12 cellular contexts compared by ENCODE assay signal in the genomic region with DNA sequence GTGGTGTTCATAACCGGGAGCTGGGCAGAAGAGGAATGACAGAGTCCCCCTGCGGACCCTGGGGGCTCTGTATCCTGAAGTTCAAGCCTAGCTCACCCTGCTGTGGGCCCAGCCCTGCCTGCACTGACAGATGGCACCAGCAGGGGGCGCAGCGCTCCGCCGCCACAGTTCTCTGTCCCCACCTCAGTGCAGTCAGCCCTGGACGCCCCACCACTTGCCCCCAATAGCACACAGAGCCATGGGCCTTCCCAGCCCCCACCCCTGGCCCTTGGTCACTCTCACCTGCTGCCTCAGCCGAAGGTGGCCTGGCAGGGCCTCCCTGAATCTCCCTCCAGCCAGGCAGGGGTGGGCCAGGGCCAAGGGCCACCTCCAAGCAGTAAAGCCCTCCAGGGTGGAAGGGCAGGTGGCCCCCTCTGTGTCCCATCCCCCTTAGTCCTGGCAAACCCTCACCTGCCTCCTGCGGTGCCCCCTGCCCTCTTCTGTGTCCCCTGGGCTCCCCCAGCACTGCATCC. TPM values are rescaled to one million over a fixed set of nuclear protein-coding genes. Genes with fewer than 3 reads are reported as not detected.
DNase-seq lines count a peak whose midpoint lies in the region; ATAC-seq and TF ChIP-seq lines count a peak whose summit lies in the region.
"Not testable (repeated sequence)": the region's sequence is repeated elsewhere in the genome, so short reads cannot be mapped to it uniquely, and the experiment has no call there.
"Had no signal": no experiment of that assay in that cellular context is flagged by ENCODE, and none has a peak within 500 bp of the region (broad histone marks: within the 10 kb centered on the region; RNA-seq: fewer than 3 reads in every experiment).

No MANE protein-coding gene starts in this region.

- H3K4ac ChIP-seq in IMR-90 (ENCODE audit: low read depth, low read length): not testable (repeated sequence)

- no CpG with 5 or more reads among the region's 9 CpGs for WGBS in IMR-90 (ENCODE audit: extremely low coverage in 2 of 2, insufficient read length in 1 of 2), 2 experiments
- WGBS in SK-N-SH (ENCODE audit: low lambda C conversion rate): 83% methylated on average over 1 of the region's 9 CpGs

- not testable (repeated sequence) for H3K9me1 ChIP-seq in IMR-90 (ENCODE audit: insufficient read depth, low read length)

- TF ChIP-seq EP300 in SK-N-SH (IDR thresholded peaks at IDR 0.05; ENCODE audit: borderline replicate concordance in 1 of 2, low read depth in 1 of 2, low read length in 1 of 2): not testable (repeated sequence)

- H4K20me1 ChIP-seq in DOHH2 (ENCODE audit: control insufficient read depth, insufficient read depth, low read depth, low read length); IMR-90 (ENCODE audit: insufficient read depth, low read length); SK-N-SH (ENCODE audit: insufficient read depth): not testable (repeated sequence)

- not testable (repeated sequence) for H3K4me3 Mint-ChIP-seq in neural crest cell, type B pancreatic cell

- H3K79me2 ChIP-seq in DOHH2 (ENCODE audit: control insufficient read depth, low read length); SK-N-SH (ENCODE audit: insufficient read depth): not testable (repeated sequence)

- dilution Hi-C loops in IMR-90 (cut with HindIII; ENCODE audit: low sequenced_read_pairs, unreplicated experiment): not testable (repeated sequence)

- not testable (repeated sequence) for H3K27ac ChIP-seq in DOHH2 (ENCODE audit: low read depth, low read length); IMR-90 (ENCODE audit: insufficient read depth, low read length); SK-N-SH (ENCODE audit: low read depth in 2 of 2, low read length in 1 of 2); left lung

- not testable (repeated sequence) for BruUV-seq in IMR-90 (replicated peaks; lab: Mats Ljungman, UMichigan)

- TF ChIP-seq CTCF in DOHH2 (IDR thresholded peaks at IDR 0.05; ENCODE audit: low read depth, low read length, poor library complexity, severe bottlenecking) (peak; percentile 39), SK-N-SH (IDR thresholded peaks at IDR 0.05) (peak; percentile 38; the same call in 1 of the 2 replicates), astrocyte of the cerebellum (IDR thresholded peaks at IDR 0.05; ENCODE audit: low read depth, low read length, missing control alignments) (peak; percentile 15), left lung (IDR thresholded peaks at IDR 0.05) (peak in 1 of 2 donors; percentile 16), neural crest cell (conservative IDR thresholded peaks at IDR 0.05) (peak; percentile 54), type B pancreatic cell (conservative IDR thresholded peaks at IDR 0.05) (peak; percentile 63)
- not testable (repeated sequence) for TF ChIP-seq CTCF in IMR-90 (conservative IDR thresholded peaks at IDR 0.05; ENCODE audit: low read depth, low read length)

- not testable (repeated sequence) for H3K27me3 Mint-ChIP-seq in neural crest cell (ENCODE audit: low read depth); type B pancreatic cell

- not testable (repeated sequence) for H3K9ac ChIP-seq in IMR-90 (ENCODE audit: low read depth, low read length); SK-N-SH

- H3K23ac ChIP-seq in IMR-90 (ENCODE audit: low read depth, low read length): not testable (repeated sequence)

- H4K91ac ChIP-seq in IMR-90 (ENCODE audit: insufficient read depth, low read depth, low read length): not testable (repeated sequence)

- H2BK20ac ChIP-seq in IMR-90 (ENCODE audit: low read depth, low read length): not testable (repeated sequence)

- not testable (repeated sequence) for H3F3A ChIP-seq in DOHH2 (ENCODE audit: control insufficient read depth, insufficient read depth); SK-N-SH (replicated peaks; ENCODE audit: insufficient read depth)

- H3K79me1 ChIP-seq in IMR-90 (ENCODE audit: low read depth in 1 of 2, low read length in 2 of 2): not testable (repeated sequence)

- not testable (repeated sequence) for H3K9me2 ChIP-seq in DOHH2 (replicated peaks; ENCODE audit: control insufficient read depth, low read length); SK-N-SH

- not testable (repeated sequence) for H3K56ac ChIP-seq in IMR-90 (ENCODE audit: extremely low read depth, insufficient read depth, low read length)

- H3K4me1 ChIP-seq in DOHH2 (ENCODE audit: control insufficient read depth, low read length): peaks cover 32% of the 10 kb centered on the region
- not testable (repeated sequence) for H3K4me1 ChIP-seq in IMR-90 (ENCODE audit: control insufficient read depth, insufficient read depth, low read length); SK-N-SH (ENCODE audit: control insufficient read depth in 1 of 2, insufficient read depth in 2 of 2, low read depth in 1 of 2, low read length in 1 of 2); left lung

- not testable (repeated sequence) for H2AFZ ChIP-seq in IMR-90 (replicated peaks; ENCODE audit: low read length, poor library complexity); SK-N-SH (ENCODE audit: low read depth)

- DNase-seq in IMR-90; astrocyte of the cerebellum (ENCODE audit: low read depth); left lung; neural crest cell (ENCODE audit: low read depth, low spot score); type B pancreatic cell (ENCODE audit: extremely low spot score, unreplicated experiment): not testable (repeated sequence)
- peak; percentile 55 for DNase-seq in SK-N-SH

- H3K27me3 ChIP-seq in DOHH2 (ENCODE audit: control insufficient read depth, low read length); IMR-90 (ENCODE audit: control insufficient read depth, insufficient read depth, low read length); SK-N-SH (ENCODE audit: insufficient read depth): not testable (repeated sequence)
- H3K27me3 ChIP-seq in left lung: peaks cover 0 to 11% of the 10 kb centered on the region in 2 donors

- ATAC-seq in IMR-90 (ENCODE audit: low read depth) (peak; percentile 58), esophagus mucosa (peak; percentile 28), left lung (peak; percentile 56)

- not testable (repeated sequence) for TF ChIP-seq POLR2A in IMR-90 (IDR thresholded peaks at IDR 0.05; ENCODE audit: low read depth, low read length)

- H3K9me3 ChIP-seq in DOHH2 (ENCODE audit: control insufficient read depth, insufficient read depth, low read length); IMR-90 (ENCODE audit: control insufficient read depth, insufficient read depth, low read length); SK-N-SH; left lung: not testable (repeated sequence)

- intact Hi-C loops in IMR-90 (cut with micrococcal nuclease); left lung (cut with DNase I): not testable (repeated sequence)

- H2BK5ac ChIP-seq in IMR-90 (ENCODE audit: low read depth, low read length, poor library complexity, severe bottlenecking): not testable (repeated sequence)

- POLR2A ChIA-PET in IMR-90 (lab: Charles Lee; ENCODE audit: unreplicated experiment); SK-N-SH (lab: Yijun Ruan, JAX): not testable (repeated sequence)

- not testable (repeated sequence) for H2AK9ac ChIP-seq in IMR-90 (replicated peaks; ENCODE audit: low read depth, low read length, poor library complexity)

- H3K36me3 Mint-ChIP-seq in neural crest cell (ENCODE audit: low read depth); type B pancreatic cell: not testable (repeated sequence)

- TF ChIP-seq RAD21 in IMR-90 (IDR thresholded peaks at IDR 0.05; ENCODE audit: low read length); SK-N-SH (IDR thresholded peaks at IDR 0.05; ENCODE audit: low read length): not testable (repeated sequence)

- H4K8ac ChIP-seq in IMR-90 (ENCODE audit: low read depth in 2 of 2, low read length in 2 of 2): not testable (repeated sequence)

- not testable (repeated sequence) for H2BK120ac ChIP-seq in IMR-90 (ENCODE audit: low read depth, low read length)

- not testable (repeated sequence) for H3K4me2 ChIP-seq in DOHH2 (ENCODE audit: low read length); IMR-90 (ENCODE audit: low read depth, low read length); SK-N-SH

- not testable (repeated sequence) for H3K9me3 Mint-ChIP-seq in neural crest cell, type B pancreatic cell

- not testable (repeated sequence) for H3K36me3 ChIP-seq in DOHH2 (ENCODE audit: control insufficient read depth, low read length); IMR-90 (ENCODE audit: control insufficient read depth, insufficient read depth, low read length); SK-N-SH (replicated peaks in 1 of 2; ENCODE audit: control insufficient read depth in 1 of 2, insufficient read depth in 2 of 2, low read length in 1 of 2); left lung

- H3K27ac Mint-ChIP-seq in neural crest cell (ENCODE audit: unreplicated experiment); type B pancreatic cell: not testable (repeated sequence)

- not testable (repeated sequence) for H2AK5ac ChIP-seq in IMR-90 (ENCODE audit: low read depth, low read length)

- H3K4me1 Mint-ChIP-seq in neural crest cell: peaks cover 24% of the 10 kb centered on the region
- H3K4me1 Mint-ChIP-seq in type B pancreatic cell (ENCODE audit: unreplicated experiment): not testable (repeated sequence)

- not testable (repeated sequence) for H3K18ac ChIP-seq in IMR-90 (ENCODE audit: low read depth, low read length)

- in situ Hi-C loops in IMR-90 (cut with MboI; ENCODE audit: low sequenced_read_pairs); astrocyte of the cerebellum (cut with HindIII; ENCODE audit: low sequenced_read_pairs): not testable (repeated sequence)

- H3K4me3 ChIP-seq in DOHH2 (ENCODE audit: low read length); IMR-90 (ENCODE audit: insufficient read depth, low read depth, low read length); SK-N-SH (ENCODE audit: low read depth in 2 of 2, low read length in 1 of 2); astrocyte of the cerebellum (ENCODE audit: low read depth, low read length); left lung: not testable (repeated sequence)

- H4K5ac ChIP-seq in IMR-90 (ENCODE audit: low read depth, low read length): not testable (repeated sequence)

- not testable (repeated sequence) for H2BK15ac ChIP-seq in IMR-90 (ENCODE audit: low read depth, low read length)

- CTCF ChIA-PET in IMR-90 (lab: Yijun Ruan, JAX) (interaction anchor here (0.6 to 1.2 kb wide), 2 partner anchors 51 to 75 kb away, joined by 4 read pairs; no protein-coding TSS in a partner anchor), SK-N-SH (lab: Yijun Ruan, JAX) (interaction anchor here (0.6 to 10.0 kb wide), 15 partner anchors 17 to 1644 kb away, joined by 3 to 196 read pairs (median 4); a partner anchor contains a TSS)

- H3K14ac ChIP-seq in IMR-90 (replicated peaks; ENCODE audit: low read depth, low read length): not testable (repeated sequence)

RNA-seq across cellular contexts. Expression of a gene that starts 9.6 kb away (rescaled TPM):
- total RNA-seq in IMR-90 (2012; rRNA removed) (not detected in 2 replicates), esophagus mucosa (not detected), left lung (not detected), neural crest cell (not detected in 2 replicates), type B pancreatic cell (ENCODE audit: low replicate concordance) (1.5 and 6.5 TPM in 2 replicates)
- polyA plus RNA-seq in IMR-90 (2012; rRNA removed) (not detected in 2 replicates), SK-N-SH (2012; rRNA removed) (not detected in 2 replicates)
- not detected in 2 replicates for polyA plus RNA-seq in IMR-90 (2012; cell fraction: cytosol; rRNA removed)
- not detected in 2 replicates for polyA plus RNA-seq in IMR-90 (2012; cell fraction: nucleus; rRNA removed; ENCODE audit: low replicate concordance)
- polyA plus RNA-seq in SK-N-SH (2012; cell fraction: cytosol; rRNA removed): not detected in 2 replicates
- not detected in 2 replicates for polyA plus RNA-seq in SK-N-SH (2012; cell fraction: nucleus; rRNA removed)
- total RNA-seq: H4, SJCRH30, thoracic aorta had no signal
- polyA plus RNA-seq: immature natural killer cell had no signal

RNA-seq across cellular contexts. Expression of a gene that starts 39.7 kb away (rescaled TPM):
- total RNA-seq in IMR-90 (2012; rRNA removed) (not detected in 2 replicates), esophagus mucosa (not detected), left lung (under 1 TPM in 1 of 2 donors, not detected in 1; 0.16 TPM), neural crest cell (not detected in 2 replicates), type B pancreatic cell (ENCODE audit: low replicate concordance) (0.14 and 0.88 TPM in 2 replicates)
- polyA plus RNA-seq in IMR-90 (2012; rRNA removed) (not detected in 2 replicates), SK-N-SH (2012; rRNA removed) (not detected in 2 replicates)
- not detected in 2 replicates for polyA plus RNA-seq in IMR-90 (2012; cell fraction: cytosol; rRNA removed)
- not detected in 2 replicates for polyA plus RNA-seq in IMR-90 (2012; cell fraction: nucleus; rRNA removed; ENCODE audit: low replicate concordance)
- not detected in 2 replicates for polyA plus RNA-seq in SK-N-SH (2012; cell fraction: cytosol; rRNA removed)
- not detected in 2 replicates for polyA plus RNA-seq in SK-N-SH (2012; cell fraction: nucleus; rRNA removed)
- total RNA-seq: H4, SJCRH30, thoracic aorta had no signal
- polyA plus RNA-seq: immature natural killer cell had no signal

RNA-seq across cellular contexts. Expression of a gene that starts 41.3 kb away (rescaled TPM):
- total RNA-seq in IMR-90 (2012; rRNA removed) (not detected in 2 replicates), esophagus mucosa (not detected), left lung (under 1 TPM; 0.10 to 0.17 TPM), neural crest cell (42.9 and 43.9 TPM in 2 replicates), type B pancreatic cell (ENCODE audit: low replicate concordance) (7.8 and 9.6 TPM in 2 replicates)
- polyA plus RNA-seq in IMR-90 (2012; rRNA removed) (not detected in 2 replicates), SK-N-SH (2012; rRNA removed) (not detected in 2 replicates)
- polyA plus RNA-seq in IMR-90 (2012; cell fraction: cytosol; rRNA removed): not detected in 2 replicates
- not detected in 2 replicates for polyA plus RNA-seq in IMR-90 (2012; cell fraction: nucleus; rRNA removed; ENCODE audit: low replicate concordance)
- polyA plus RNA-seq in SK-N-SH (2012; cell fraction: cytosol; rRNA removed): 0.03 TPM in 1 of 2 replicates, not detected in the other
- polyA plus RNA-seq in SK-N-SH (2012; cell fraction: nucleus; rRNA removed): not detected in 2 replicates
- total RNA-seq: H4, SJCRH30 had no signal
- polyA plus RNA-seq: immature natural killer cell had no signal
